Comparison of ENCODE assay signal across 16 cellular contexts in the genomic region with DNA sequence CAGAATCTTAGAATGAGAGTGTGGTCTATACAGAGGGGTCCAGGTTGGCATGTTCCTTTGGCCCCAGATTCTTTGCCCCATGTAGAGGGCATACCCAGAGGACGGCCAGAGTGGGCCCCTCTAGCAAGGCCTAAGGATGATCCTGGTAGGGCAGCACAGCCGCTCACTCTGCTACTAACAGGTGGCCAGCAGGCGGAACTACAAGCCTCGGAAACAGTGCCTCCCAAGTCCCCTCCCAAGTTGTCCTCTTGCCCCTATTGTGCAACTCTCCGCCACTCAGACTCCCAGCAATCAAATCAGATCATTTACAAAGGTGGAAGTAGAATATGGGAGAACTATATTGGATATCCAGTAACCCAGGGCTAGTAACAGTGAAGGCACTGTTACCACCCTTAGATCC.
DNase-seq lines count a peak whose midpoint lies in the region; ATAC-seq and TF ChIP-seq lines count a peak whose summit lies in the region.
"Had no signal": no experiment of that assay in that cellular context is flagged by ENCODE, and none has a peak within 500 bp of the region (broad histone marks: within the 10 kb centered on the region; RNA-seq: fewer than 3 reads in every experiment).

No MANE protein-coding gene starts in this region.

- TF ChIP-seq CTCF in WTC11 (IDR thresholded peaks at IDR 0.05) = no peak
- TF ChIP-seq CTCF in type B pancreatic cell (conservative IDR thresholded peaks at IDR 0.05) = no peak

- H3K9me3 Mint-ChIP-seq in WTC11 (no peaks in the 10 kb centered on the region), type B pancreatic cell (no peaks in the 10 kb centered on the region)
- H3K9me3 Mint-ChIP-seq in effector memory CD8-positive, alpha-beta T cell = no peaks in the 10 kb centered on the region

- H3K4me3 Mint-ChIP-seq in WTC11 = no peak overlapping the region
- no peak overlapping the region for H3K4me3 Mint-ChIP-seq in type B pancreatic cell
- H3K4me3 Mint-ChIP-seq in effector memory CD8-positive, alpha-beta T cell = no peak overlapping the region

- intact Hi-C loops in left colon (cut with DNase I, micrococcal nuclease) = no loop called here

- H3K4me1 Mint-ChIP-seq in WTC11 = no peaks in the 10 kb centered on the region
- H3K4me1 Mint-ChIP-seq in type B pancreatic cell (ENCODE audit: unreplicated experiment) = no peaks in the 10 kb centered on the region
- no peaks in the 10 kb centered on the region for H3K4me1 Mint-ChIP-seq in effector memory CD8-positive, alpha-beta T cell (ENCODE audit: low read depth in 2 of 2)

- DNase-seq in SIG-M5 treated with dmso at 0.1 percent for 504 hours (lab: John Stamatoyannopoulos, UW; ENCODE audit: unreplicated experiment) (peak; percentile 8), SIG-M5 (lab: John Stamatoyannopoulos, UW) (no peak), WTC11 (ENCODE audit: low spot score) (no peak), left colon (peak; percentile 69 to 78), type B pancreatic cell (ENCODE audit: extremely low spot score, unreplicated experiment) (peak; percentile 55), mesenteric fat pad (ENCODE audit: low spot score) (no peak), foreskin melanocyte (no peak)
- DNase-seq in effector memory CD8-positive, alpha-beta T cell = no peak
- DNase-seq: 8988T; DMS 273 treated with DMSO at 0.1 percent for 48 hours; KG1; NCI-H1417 treated with DMSO at 0.1 percent for 48 hours; NCI-H2029 treated with DMSO at 0.1 percent for 48 hours; NCI-H524; NK-92 treated with Interleukin-12 subunit alpha and Interleukin-12 subunit beta, amount 100 ng/mL, for 24 hours; SK-N-SH had no signal

- CTCF ChIA-PET in WTC11 (lab: Charles Lee) = interaction anchor here (1.3 to 4.8 kb wide), 2 partner anchors 60 to 67 kb away, joined by 7 to 22 read pairs; no protein-coding TSS in a partner anchor

- H3K27me3 Mint-ChIP-seq in WTC11 (ENCODE audit: low read depth) (no peaks in the 10 kb centered on the region), type B pancreatic cell (peaks cover 20% of the 10 kb centered on the region)
- H3K27me3 Mint-ChIP-seq in effector memory CD8-positive, alpha-beta T cell = no peaks in the 10 kb centered on the region

- H3K27ac Mint-ChIP-seq in WTC11 (no peak overlapping the region), type B pancreatic cell (no peak overlapping the region)
- H3K27ac Mint-ChIP-seq in effector memory CD8-positive, alpha-beta T cell = no peak overlapping the region

- H3K36me3 Mint-ChIP-seq in WTC11 = no peaks in the 10 kb centered on the region
- no peaks in the 10 kb centered on the region for H3K36me3 Mint-ChIP-seq in type B pancreatic cell
- no peaks in the 10 kb centered on the region for H3K36me3 Mint-ChIP-seq in effector memory CD8-positive, alpha-beta T cell (ENCODE audit: insufficient read depth)

- POLR2A ChIA-PET in WTC11 (lab: Charles Lee) = no interaction called here

- ATAC-seq in WTC11 = peak; percentile 89
- peak; percentile 99 for ATAC-seq in left colon
- no peak for ATAC-seq in effector memory CD8-positive, alpha-beta T cell (replicated peaks)

TF ChIP-seq in WTC11, 78 proteins besides CTCF, POLR2A, EP300 and RAD21:
- TF ChIP-seq ZBTB21 (CRISPR knock-in tag; IDR thresholded peaks at IDR 0.05; ENCODE audit: borderline replicate concordance) = no peak
- no peak for TF ChIP-seq ELF4 (CRISPR knock-in tag; IDR thresholded peaks at IDR 0.05; ENCODE audit: low read depth)
- TF ChIP-seq, protein P1, sequence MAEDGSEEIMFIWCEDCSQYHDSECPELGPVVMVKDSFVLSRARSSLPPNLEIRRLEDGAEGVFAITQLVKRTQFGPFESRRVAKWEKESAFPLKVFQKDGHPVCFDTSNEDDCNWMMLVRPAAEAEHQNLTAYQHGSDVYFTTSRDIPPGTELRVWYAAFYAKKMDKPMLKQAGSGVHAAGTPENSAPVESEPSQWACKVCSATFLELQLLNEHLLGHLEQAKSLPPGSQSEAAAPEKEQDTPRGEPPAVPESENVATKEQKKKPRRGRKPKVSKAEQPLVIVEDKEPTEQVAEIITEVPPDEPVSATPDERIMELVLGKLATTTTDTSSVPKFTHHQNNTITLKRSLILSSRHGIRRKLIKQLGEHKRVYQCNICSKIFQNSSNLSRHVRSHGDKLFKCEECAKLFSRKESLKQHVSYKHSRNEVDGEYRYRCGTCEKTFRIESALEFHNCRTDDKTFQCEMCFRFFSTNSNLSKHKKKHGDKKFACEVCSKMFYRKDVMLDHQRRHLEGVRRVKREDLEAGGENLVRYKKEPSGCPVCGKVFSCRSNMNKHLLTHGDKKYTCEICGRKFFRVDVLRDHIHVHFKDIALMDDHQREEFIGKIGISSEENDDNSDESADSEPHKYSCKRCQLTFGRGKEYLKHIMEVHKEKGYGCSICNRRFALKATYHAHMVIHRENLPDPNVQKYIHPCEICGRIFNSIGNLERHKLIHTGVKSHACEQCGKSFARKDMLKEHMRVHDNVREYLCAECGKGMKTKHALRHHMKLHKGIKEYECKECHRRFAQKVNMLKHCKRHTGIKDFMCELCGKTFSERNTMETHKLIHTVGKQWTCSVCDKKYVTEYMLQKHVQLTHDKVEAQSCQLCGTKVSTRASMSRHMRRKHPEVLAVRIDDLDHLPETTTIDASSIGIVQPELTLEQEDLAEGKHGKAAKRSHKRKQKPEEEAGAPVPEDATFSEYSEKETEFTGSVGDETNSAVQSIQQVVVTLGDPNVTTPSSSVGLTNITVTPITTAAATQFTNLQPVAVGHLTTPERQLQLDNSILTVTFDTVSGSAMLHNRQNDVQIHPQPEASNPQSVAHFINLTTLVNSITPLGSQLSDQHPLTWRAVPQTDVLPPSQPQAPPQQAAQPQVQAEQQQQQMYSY (CRISPR knock-in tag; IDR thresholded peaks at IDR 0.05) = no peak

Comparison
In these comparisons a context has a peak if more than half of its experiments do, and no peak if none do; other contexts are left out.
1. DNase-seq: peak in SIG-M5 treated with dmso at 0.1 percent for 504 hours (single experiment), left colon (2 of 2) and type B pancreatic cell (single experiment); none in SIG-M5 (single experiment), WTC11 (single experiment), mesenteric fat pad (single experiment), effector memory CD8-positive, alpha-beta T cell (0 of 3) and foreskin melanocyte (single experiment).